ENCODE assay signal across 24 cellular contexts in the genomic region with DNA sequence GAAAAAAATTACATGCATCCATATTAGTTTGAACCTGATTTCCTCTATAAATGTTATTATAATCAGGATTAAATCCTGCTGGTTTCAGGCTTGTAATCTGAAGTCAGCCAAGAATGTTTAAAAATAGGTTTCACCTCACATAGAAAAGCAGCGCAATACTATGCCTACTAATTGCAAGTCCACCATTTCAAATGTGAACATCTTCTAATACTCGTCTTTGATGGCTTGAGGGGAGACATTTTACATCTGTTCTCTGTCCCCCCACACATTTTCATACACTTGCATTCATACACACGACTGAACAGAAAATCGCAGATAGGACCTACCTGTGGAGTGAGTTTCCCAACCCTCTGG. TPM values are rescaled to one million over a fixed set of nuclear protein-coding genes. Genes with fewer than 3 reads are reported as not detected.
"Had no signal": no experiment of that assay in that cellular context is flagged by ENCODE, and none has a peak within 500 bp of the region (broad histone marks: within the 10 kb centered on the region; RNA-seq: fewer than 3 reads in every experiment).

No MANE protein-coding gene starts in this region.

- H3K4me3 Mint-ChIP-seq: dendritic cell treated with granulocyte-macrophage colony-stimulating factor and Interleukin-4, amounts not matched to agents 40 ng/mL and 50 ng/mL, for 4 days; naive thymus-derived CD8-positive, alpha-beta T cell; stimulated activated effector memory CD8-positive, alpha-beta T cell treated with anti-CD3 and anti-CD28 coated beads, Interleukin-12 subunit alpha, Interleukin-12 subunit beta, amount 100 ng/mL, for 72 hours had no signal

- H3K27me3 ChIP-seq: esophagus muscularis mucosa, heart right ventricle, left lung, ovary, stomach, tibial artery had no signal

- H3K36me3 Mint-ChIP-seq: naive thymus-derived CD8-positive, alpha-beta T cell; stimulated activated effector memory CD8-positive, alpha-beta T cell treated with anti-CD3 and anti-CD28 coated beads, Interleukin-12 subunit alpha, Interleukin-12 subunit beta, amount 100 ng/mL, for 72 hours had no signal

- H3K4me1 ChIP-seq: esophagus muscularis mucosa, heart right ventricle, left lung had no signal

- H3K27ac Mint-ChIP-seq: dendritic cell treated with granulocyte-macrophage colony-stimulating factor and Interleukin-4, amounts not matched to agents 40 ng/mL and 50 ng/mL, for 4 days; naive thymus-derived CD8-positive, alpha-beta T cell; stimulated activated effector memory CD8-positive, alpha-beta T cell treated with anti-CD3 and anti-CD28 coated beads, Interleukin-12 subunit alpha, Interleukin-12 subunit beta, amount 100 ng/mL, for 72 hours had no signal

- H3K27me3 Mint-ChIP-seq: dendritic cell treated with granulocyte-macrophage colony-stimulating factor and Interleukin-4, amounts not matched to agents 40 ng/mL and 50 ng/mL, for 4 days had no signal

- H3K4me2 ChIP-seq: smooth muscle cell had no signal

- H3K4me3 ChIP-seq: esophagus muscularis mucosa, heart right ventricle, left lung, ovary, smooth muscle cell, stomach, tibial artery had no signal

- H3K4me1 Mint-ChIP-seq: naive thymus-derived CD8-positive, alpha-beta T cell; stimulated activated effector memory CD8-positive, alpha-beta T cell treated with anti-CD3 and anti-CD28 coated beads, Interleukin-12 subunit alpha, Interleukin-12 subunit beta, amount 100 ng/mL, for 72 hours had no signal

- H3K9me3 ChIP-seq: esophagus muscularis mucosa, ovary had no signal

- H3K36me3 ChIP-seq: esophagus muscularis mucosa, heart right ventricle, left lung, ovary, stomach, tibial artery had no signal

- DNase-seq: central memory CD4-positive, alpha-beta T cell; effector CD8-positive, alpha-beta T cell; foreskin melanocyte; glutamatergic neuron; heart right ventricle; hippocampal formation; left cardiac atrium; left lung; mesendoderm; naive thymus-derived CD8-positive, alpha-beta T cell; occipital lobe; ovary; posterior cingulate gyrus; stimulated activated CD4-positive, alpha-beta T cell treated with anti-CD3 and anti-CD28 coated beads, Interleukin-12 subunit alpha, Interleukin-12 subunit beta, amount 100 ng/mL, for 4 hours; stimulated activated CD4-positive, alpha-beta T cell treated with anti-CD3 and anti-CD28 coated beads, Interleukin-1b, Interleukin-23, amount 100 ng/mL, for 48 hours; stimulated activated CD4-positive, alpha-beta T cell treated with anti-CD3 and anti-CD28 coated beads, Interleukin-4, amount 100 ng/mL, for 24 hours; stimulated activated naive CD4-positive, alpha-beta T cell treated with Interleukin-2 at 50 U/mL for 16 hours; stomach; tibial artery had no signal

- H3K27ac ChIP-seq: esophagus muscularis mucosa, heart right ventricle, left lung, ovary, stomach, tibial artery had no signal

- ATAC-seq: heart right ventricle; left cardiac atrium; left lung; naive thymus-derived CD8-positive, alpha-beta T cell; stimulated activated effector memory CD8-positive, alpha-beta T cell treated with anti-CD3 and anti-CD28 coated beads, Interleukin-12 subunit alpha, Interleukin-12 subunit beta, amount 100 ng/mL, for 72 hours had no signal

- H3K9me3 Mint-ChIP-seq: stimulated activated effector memory CD8-positive, alpha-beta T cell treated with anti-CD3 and anti-CD28 coated beads, Interleukin-12 subunit alpha, Interleukin-12 subunit beta, amount 100 ng/mL, for 72 hours had no signal

RNA-seq across cellular contexts. Expression of a gene that starts 41.8 kb away (rescaled TPM):
- total RNA-seq: lung microvascular endothelial cell; naive thymus-derived CD8-positive, alpha-beta T cell had no signal
- polyA plus RNA-seq: naive thymus-derived CD8-positive, alpha-beta T cell had no signal
